In genomic region chr18:37484893-37485834, GRCh38 we compare ENCODE assay signal across 8 cellular contexts.
A peak's percentile ranks its signal among the peaks of the same experiment; 100 is the strongest.
DNase-seq lines count a peak whose midpoint lies in the region; ATAC-seq and TF ChIP-seq lines count a peak whose summit lies in the region.

No MANE protein-coding gene starts in this region.

- ATAC-seq in HG02571 (IDR thresholded peaks at IDR 0.05; ENCODE audit: unreplicated experiment) = no peak
- ATAC-seq in HG03175 (IDR thresholded peaks at IDR 0.05; ENCODE audit: unreplicated experiment) = no peak

- 3 to 4% methylated on average over 42 to 73 of the region's 102 CpGs for WGBS in lower leg skin, 2 donors

- TF ChIP-seq CTCF in lower leg skin (IDR thresholded peaks at IDR 0.05) = no peak

- peak; percentile 91 for DNase-seq in COLO668 (lab: John Stamatoyannopoulos, UW; ENCODE audit: unreplicated experiment)
- DNase-seq in HK-2 (ENCODE audit: unreplicated experiment) = peak; percentile 64
- peak; percentile 65 for DNase-seq in astrocyte of the hippocampus (ENCODE audit: low read depth, low spot score)
- peak; percentile 68 for DNase-seq in left kidney (ENCODE audit: low read depth, low spot score)
- no peak for DNase-seq in lower leg skin (ENCODE audit: low spot score in 2 of 2)
- no peak for DNase-seq in foreskin melanocyte

- intact Hi-C loops in lower leg skin (cut with DNase I; ENCODE audit: low total_unique reads) = loop anchor here (10.0 kb wide), 1 partner anchor 140 kb away; no protein-coding TSS in a partner anchor

- no peak overlapping the region for H3K4me3 ChIP-seq in lower leg skin (ENCODE audit: low read depth, poor library complexity, severe bottlenecking)

- TF ChIP-seq POLR2A in lower leg skin (IDR thresholded peaks at IDR 0.05) = no peak

Comparison
In these comparisons a context has a peak if more than half of its experiments do, and no peak if none do; other contexts are left out.
1. DNase-seq: peak in COLO668 (single experiment), HK-2 (single experiment), astrocyte of the hippocampus (single experiment) and left kidney (single experiment); none in lower leg skin (0 of 2) and foreskin melanocyte (single experiment).